ENCODE assay signal across 13 cellular contexts in the genomic region with DNA sequence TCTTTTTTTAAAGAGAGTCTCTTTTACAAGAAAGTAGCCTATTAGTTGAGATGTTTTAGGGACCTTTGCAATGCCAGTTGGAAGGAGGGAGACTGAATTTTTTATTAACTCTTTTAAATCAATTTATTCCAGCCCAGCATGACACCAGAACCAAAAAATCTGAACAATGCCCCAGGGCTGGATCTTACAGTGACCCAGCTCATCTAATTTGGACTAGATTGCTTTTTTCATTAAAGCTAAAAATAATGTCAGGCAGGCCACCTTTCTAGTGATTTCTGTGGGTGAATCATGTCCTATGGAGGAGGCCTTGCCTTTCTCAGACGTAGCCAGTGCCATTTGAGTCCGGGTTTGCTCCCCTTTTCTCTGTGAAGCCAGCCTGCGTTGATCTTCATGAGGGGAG. TPM values are rescaled to one million over a fixed set of nuclear protein-coding genes. Genes with fewer than 3 reads are reported as not detected.
DNase-seq lines count a peak whose midpoint lies in the region; TF ChIP-seq lines count a peak whose summit lies in the region.
"Had no signal": no experiment of that assay in that cellular context is flagged by ENCODE, and none has a peak within 500 bp of the region (broad histone marks: within the 10 kb centered on the region; RNA-seq: fewer than 3 reads in every experiment).

No MANE protein-coding gene starts in this region.

- WGBS in endodermal cell (ENCODE audit: insufficient coverage in 1 of 2, insufficient read length in 1 of 2), 2 experiments, result 94 to 100% methylated on average over 2 to 3 of the region's 3 CpGs
- WGBS in sigmoid colon, 2 donors, result 91 to 94% methylated on average over 3 of the region's 3 CpGs

- peaks cover 7% of the 10 kb centered on the region for H3K4me1 Mint-ChIP-seq in endodermal cell

- H3K9ac ChIP-seq in adipocyte (ENCODE audit: low read length), result no peak overlapping the region
- no peak overlapping the region for H3K9ac ChIP-seq in endodermal cell (ENCODE audit: extremely low read depth, low read length, poor library complexity, severe bottlenecking)
- H3K9ac ChIP-seq: BLaER1 treated with 17β-estradiol and CSF1 and Interleukin-3, amounts not matched to agents 10 nM and 100 nM had no signal

- TF ChIP-seq EP300 in sigmoid colon (IDR thresholded peaks at IDR 0.05), result no peak

- H3K4me3 Mint-ChIP-seq in endodermal cell, result no peak overlapping the region

- intact Hi-C loops in sigmoid colon (cut with DNase I), result loop anchor here (5.0 kb wide), 1 partner anchor 101 kb away; no protein-coding TSS in a partner anchor

- DNase-seq in adipocyte (ENCODE audit: low read depth) (peak; percentile 34), endodermal cell (no peak), sigmoid colon (no peak), UCSD-AML1 (lab: John Stamatoyannopoulos, UW; ENCODE audit: unreplicated experiment) (no peak), HuH-7 (ENCODE audit: low spot score) (no peak), NCI-H748 treated with DMSO at 0.1 percent for 48 hours (lab: John Stamatoyannopoulos, UW) (no peak)
- no peak for DNase-seq in activated CD4-positive, alpha-beta T cell treated with anti-CD3 and anti-CD28 coated beads for 4 hours
- DNase-seq: DMS 273 treated with DMSO at 0.1 percent for 48 hours, NCI-H1417 treated with DMSO at 0.1 percent for 48 hours, NCI-H2081, NCI-H510A treated with DMSO at 0.1 percent for 48 hours, SHP77 treated with DMSO at 0.1 percent for 48 hours had no signal

- no peak for TF ChIP-seq POLR2A in sigmoid colon (IDR thresholded peaks at IDR 0.05)

- TF ChIP-seq CTCF in endodermal cell (conservative IDR thresholded peaks at IDR 0.05) (no peak), sigmoid colon (IDR thresholded peaks at IDR 0.05) (no peak)

- no peaks in the 10 kb centered on the region for H3K27me3 Mint-ChIP-seq in endodermal cell (ENCODE audit: insufficient read depth)

- H3K27me3 ChIP-seq in adipocyte (replicated peaks; ENCODE audit: control insufficient read depth, insufficient read depth, low read length) (no peaks in the 10 kb centered on the region), endodermal cell (ENCODE audit: control insufficient read depth, insufficient read depth, low read length, poor library complexity, severe bottlenecking) (no peaks in the 10 kb centered on the region), sigmoid colon (no peaks in the 10 kb centered on the region)
- H3K27me3 ChIP-seq: BLaER1 treated with 17β-estradiol and CSF1 and Interleukin-3, amounts not matched to agents 10 nM and 100 nM had no signal

- H3K9me3 ChIP-seq in adipocyte (ENCODE audit: control insufficient read depth, low read length) (no peaks in the 10 kb centered on the region), endodermal cell (ENCODE audit: control insufficient read depth, low read length) (no peaks in the 10 kb centered on the region), sigmoid colon (no peaks in the 10 kb centered on the region)
- H3K9me3 ChIP-seq: BLaER1 treated with 17β-estradiol and CSF1 and Interleukin-3, amounts not matched to agents 10 nM and 100 nM had no signal

- H3K4me1 ChIP-seq in adipocyte (ENCODE audit: control insufficient read depth, insufficient read depth, low read length), result peaks cover 74% of the 10 kb centered on the region
- no peaks in the 10 kb centered on the region for H3K4me1 ChIP-seq in endodermal cell (ENCODE audit: control insufficient read depth, insufficient read depth, low read length)
- H3K4me1 ChIP-seq in sigmoid colon, result peaks cover 0 to 83% (median 57%) of the 10 kb centered on the region in 4 donors
- H3K4me1 ChIP-seq: BLaER1 treated with 17β-estradiol and CSF1 and Interleukin-3, amounts not matched to agents 10 nM and 100 nM had no signal

- peak overlapping the region; percentile 1 for H3K27ac ChIP-seq in endodermal cell (ENCODE audit: low read depth, low read length)
- peak overlapping the region in 3 of 4 donors; percentile 30 to 79 (median 74) for H3K27ac ChIP-seq in sigmoid colon
- H3K27ac ChIP-seq: BLaER1 treated with 17β-estradiol and CSF1 and Interleukin-3, amounts not matched to agents 10 nM and 100 nM had no signal

- H3K36me3 Mint-ChIP-seq in endodermal cell (ENCODE audit: low read depth), result peaks cover 31% of the 10 kb centered on the region

- peaks cover 49% of the 10 kb centered on the region for H3K36me3 ChIP-seq in adipocyte (ENCODE audit: control insufficient read depth, insufficient read depth, low read length, severe bottlenecking)
- peaks cover 89% of the 10 kb centered on the region for H3K36me3 ChIP-seq in endodermal cell (ENCODE audit: control insufficient read depth, insufficient read depth, low read length)
- H3K36me3 ChIP-seq in sigmoid colon, result no peaks in the 10 kb centered on the region

- no peaks in the 10 kb centered on the region for H3K9me3 Mint-ChIP-seq in endodermal cell

- H3K4me3 ChIP-seq in adipocyte (ENCODE audit: low read length) (no peak overlapping the region), endodermal cell (ENCODE audit: low read length) (no peak overlapping the region), sigmoid colon (no peak overlapping the region)
- H3K4me3 ChIP-seq: BLaER1 treated with 17β-estradiol and CSF1 and Interleukin-3, amounts not matched to agents 10 nM and 100 nM had no signal

- no peak overlapping the region for H3K27ac Mint-ChIP-seq in endodermal cell

RNA-seq across cellular contexts. Expression of a gene that starts 38.8 kb away (rescaled TPM):
- total RNA-seq in endodermal cell, result 10 to 100 TPM; 87.9 to 93.3 TPM
- 238 TPM for polyA plus RNA-seq in endodermal cell (2013, experiment 1 of 2)
- 264 TPM for polyA plus RNA-seq in endodermal cell (2013, experiment 2 of 2)
- total RNA-seq in sigmoid colon, result 100 to 1,000 TPM in 3 of 4 donors, 10 to 100 TPM in 1; 98.6 to 659 (median 288) TPM
- 1 to 10 TPM in 2 of 3 donors, under 1 TPM in 1; 0.69 to 5.0 (median 1.2) TPM for polyA plus RNA-seq in sigmoid colon
